20 cellular contexts compared by ENCODE assay signal in genomic region chr6:154899825-154900468, GRCh38.
"Had no signal": no experiment of that assay in that cellular context is flagged by ENCODE, and none has a peak within 500 bp of the region (broad histone marks: within the 10 kb centered on the region; RNA-seq: fewer than 3 reads in every experiment).

No MANE protein-coding gene starts in this region.

- H3K27me3 Mint-ChIP-seq: naive B cell; stimulated activated memory B cell treated with anti-CD40 and anti-IgM and Interleukin-4, amounts not matched to agents 10 μg/mL and 1 μg/mL and 100 μg/mL, for 72 hours; stimulated activated naive CD8-positive, alpha-beta T cell treated with anti-CD3 and anti-CD28 coated beads, Interleukin-15, Interleukin-2, amounts not matched to agents 100 ng/mL and 50 ng/mL, for 24 hours had no signal

- H3K27ac Mint-ChIP-seq: nephron; stimulated activated memory B cell treated with anti-CD40 and anti-IgM and Interleukin-4, amounts not matched to agents 10 μg/mL and 1 μg/mL and 100 μg/mL, for 72 hours; stimulated activated naive CD8-positive, alpha-beta T cell treated with anti-CD3 and anti-CD28 coated beads, Interleukin-15, Interleukin-2, amounts not matched to agents 100 ng/mL and 50 ng/mL, for 24 hours had no signal

- H3K4me3 Mint-ChIP-seq: naive B cell; nephron; stimulated activated memory B cell treated with anti-CD40 and anti-IgM and Interleukin-4, amounts not matched to agents 10 μg/mL and 1 μg/mL and 100 μg/mL, for 72 hours; stimulated activated naive CD8-positive, alpha-beta T cell treated with anti-CD3 and anti-CD28 coated beads, Interleukin-15, Interleukin-2, amounts not matched to agents 100 ng/mL and 50 ng/mL, for 24 hours had no signal

- H3K9me3 Mint-ChIP-seq: naive B cell; nephron; stimulated activated memory B cell treated with anti-CD40 and anti-IgM and Interleukin-4, amounts not matched to agents 10 μg/mL and 1 μg/mL and 100 μg/mL, for 72 hours; stimulated activated naive CD8-positive, alpha-beta T cell treated with anti-CD3 and anti-CD28 coated beads, Interleukin-15, Interleukin-2, amounts not matched to agents 100 ng/mL and 50 ng/mL, for 24 hours had no signal

- H3K9me3 ChIP-seq: colonic mucosa, ovary, prostate gland, right lobe of liver, tibial artery had no signal

- H3K36me3 ChIP-seq: colonic mucosa, ovary, prostate gland, right lobe of liver had no signal

- H3K4me1 Mint-ChIP-seq: nephron; stimulated activated memory B cell treated with anti-CD40 and anti-IgM and Interleukin-4, amounts not matched to agents 10 μg/mL and 1 μg/mL and 100 μg/mL, for 72 hours had no signal

- DNase-seq: colonic mucosa; dermis blood vessel endothelial cell; erythroblast; foreskin keratinocyte; kidney; left cardiac atrium; left ventricle myocardium superior; mesenchymal stem cell; naive B cell; nucleus accumbens; ovary; retina; right lobe of liver; stimulated activated CD4-positive, alpha-beta T cell treated with anti-CD3 and anti-CD28 coated beads, Interleukin-4, amount 100 ng/mL, for 24 hours; tibial artery had no signal

- H3K27me3 ChIP-seq: colonic mucosa, foreskin keratinocyte, ovary, right lobe of liver, tibial artery had no signal

- H3K4me1 ChIP-seq: colonic mucosa, foreskin keratinocyte, prostate gland had no signal

- H3K27ac ChIP-seq: colonic mucosa, foreskin keratinocyte, ovary, prostate gland, right lobe of liver, tibial artery had no signal

- ATAC-seq: foreskin keratinocyte; left cardiac atrium; left ventricle myocardium superior; stimulated activated memory B cell treated with anti-CD40 and anti-IgM and Interleukin-4, amounts not matched to agents 10 μg/mL and 1 μg/mL and 100 μg/mL, for 72 hours had no signal

- H3K4me3 ChIP-seq: colonic mucosa, lung, ovary, prostate gland, right lobe of liver, tibial artery had no signal
